Comparison of ENCODE assay signal across 9 cellular contexts in genomic region chr22:37518509-37519267, GRCh38. TPM values are rescaled to one million over a fixed set of nuclear protein-coding genes. Genes with fewer than 3 reads are reported as not detected.
DNase-seq lines count a peak whose midpoint lies in the region; ATAC-seq, FAIRE-seq and TF ChIP-seq lines count a peak whose summit lies in the region.
"Had no signal": no experiment of that assay in that cellular context is flagged by ENCODE, and none has a peak within 500 bp of the region (broad histone marks: within the 10 kb centered on the region; RNA-seq: fewer than 3 reads in every experiment).

No MANE protein-coding gene starts in this region.

- 2% methylated on average over 11 of the region's 63 CpGs for WGBS in HepG2 (ENCODE audit: low lambda C conversion rate)
- 24% methylated on average over 63 of the region's 63 CpGs for WGBS in thymus

- no peak for FAIRE-seq in HepG2 (lab: Jason Lieb, UNC)

- no peaks in the 10 kb centered on the region for H3K9me3 Mint-ChIP-seq in T-helper 2 cell treated with Interferon-gamma antibody and Interleukin-4, amounts not matched to agents 5 μg/mL and 100 μg/mL, for 36 hours
- peaks cover 0 to 9% (median 5%) of the 10 kb centered on the region in 5 experiments for H3K9me3 Mint-ChIP-seq in brain

- H2AFZ ChIP-seq in HepG2 (ENCODE audit: low read length): no peak overlapping the region

- ATAC-seq in HepG2: peak; percentile 40
- ATAC-seq in HG02623 (IDR thresholded peaks at IDR 0.05; ENCODE audit: unreplicated experiment): no peak
- ATAC-seq in GM18861 (IDR thresholded peaks at IDR 0.05; ENCODE audit: unreplicated experiment): no peak

- H3K27me3 ChIP-seq in HepG2 (ENCODE audit: control insufficient read depth in 1 of 2, insufficient read depth in 2 of 2, low read length in 2 of 2) (no peaks in the 10 kb centered on the region; a peak in 1 of 5 replicates), thymus (ENCODE audit: control insufficient read depth, insufficient read depth) (peaks cover 41% of the 10 kb centered on the region)

- H3K27ac Mint-ChIP-seq in T-helper 2 cell treated with Interferon-gamma antibody and Interleukin-4, amounts not matched to agents 5 μg/mL and 100 μg/mL, for 36 hours: no peak overlapping the region
- peak overlapping the region; percentile 8 to 73 (median 38) for H3K27ac Mint-ChIP-seq in brain

- peak overlapping the region; percentile 94 for H3K4me2 ChIP-seq in HepG2 (ENCODE audit: low read depth, low read length)

- TF ChIP-seq CTCF in brain (conservative IDR thresholded peaks at IDR 0.05) (no peak), HepG2 (CRISPR knock-in tag; IDR thresholded peaks at IDR 0.05) (no peak)

- H3K9ac ChIP-seq in HepG2 (ENCODE audit: insufficient read depth, low read depth, low read length): peak overlapping the region; percentile 84

- BruUV-seq in HepG2 (replicated peaks; lab: Mats Ljungman, UMichigan): no TSS peak

- POLR2A ChIA-PET in HepG2 (lab: Yijun Ruan, JAX): interaction anchor here (1.8 to 4.0 kb wide), 2 partner anchors 17 to 27 kb away, joined by 4 to 14 read pairs; no protein-coding TSS in a partner anchor

- H3K27me3 Mint-ChIP-seq in T-helper 2 cell treated with Interferon-gamma antibody and Interleukin-4, amounts not matched to agents 5 μg/mL and 100 μg/mL, for 36 hours (ENCODE audit: low read depth): peaks cover 68% of the 10 kb centered on the region
- H3K27me3 Mint-ChIP-seq in brain: peaks cover 79% of the 10 kb centered on the region

- TF ChIP-seq EP300 in HepG2 (IDR thresholded peaks at IDR 0.05; ENCODE audit: low read depth in 2 of 2, low read length in 2 of 2): no peak
- no peak for TF ChIP-seq EP300 in HepG2 (CRISPR knock-in tag; IDR thresholded peaks at IDR 0.05; ENCODE audit: borderline replicate concordance)

- peaks cover 5% of the 10 kb centered on the region; the same call in 1 of the 2 replicates for H4K20me1 ChIP-seq in HepG2 (ENCODE audit: insufficient read depth, low read length)

- H3K9me3 ChIP-seq in HepG2 (ENCODE audit: low read length): no peaks in the 10 kb centered on the region
- no peaks in the 10 kb centered on the region for H3K9me3 ChIP-seq in thymus (ENCODE audit: control insufficient read depth)

- peak in 1 of 2 experiments; percentile 10; a peak in 1 of 4 replicates for TF ChIP-seq POLR2A in HepG2 (IDR thresholded peaks at IDR 0.05; ENCODE audit: insufficient read depth in 1 of 2, low read depth in 2 of 2, low read length in 2 of 2)

- peaks cover 4% of the 10 kb centered on the region for H3K4me1 Mint-ChIP-seq in T-helper 2 cell treated with Interferon-gamma antibody and Interleukin-4, amounts not matched to agents 5 μg/mL and 100 μg/mL, for 36 hours (ENCODE audit: low read depth)
- H3K4me1 Mint-ChIP-seq in brain: peaks cover 18% of the 10 kb centered on the region

- H3K4me3 ChIP-seq in HepG2 (replicated peaks in 1 of 3; ENCODE audit: insufficient read depth in 1 of 3, low read depth in 2 of 3, low read length in 3 of 3): peak overlapping the region; percentile 76 to 89 (median 85)
- peak overlapping the region; percentile 40 for H3K4me3 ChIP-seq in thymus (ENCODE audit: low read length)

- intact Hi-C loops in HepG2 (cut with micrococcal nuclease; ENCODE audit: unreplicated experiment): no loop called here

- H3K27ac ChIP-seq in HepG2 (ENCODE audit: extremely low read length, insufficient read depth, low read length): peak overlapping the region; percentile 71
- H3K27ac ChIP-seq in thymus (ENCODE audit: low read depth): no peak overlapping the region

- peak overlapping the region; percentile 56 for H3K4me3 Mint-ChIP-seq in T-helper 2 cell treated with Interferon-gamma antibody and Interleukin-4, amounts not matched to agents 5 μg/mL and 100 μg/mL, for 36 hours
- H3K4me3 Mint-ChIP-seq in brain: peak overlapping the region; percentile 79 to 92 (median 79)

- TF ChIP-seq RAD21 in HepG2 (CRISPR knock-in tag; IDR thresholded peaks at IDR 0.05): no peak

- in situ Hi-C loops in HepG2 (cut with HindIII; ENCODE audit: extremely low pct_ligation_motif_present, low pct_unique_long_range_greater_than_20kb): no loop called here

- peaks cover 6 to 23% of the 10 kb centered on the region in 2 experiments for H3K36me3 ChIP-seq in HepG2 (replicated peaks in 1 of 2; ENCODE audit: control insufficient read depth in 1 of 2, insufficient read depth in 2 of 2, low read length in 2 of 2)
- H3K36me3 ChIP-seq in thymus (ENCODE audit: control insufficient read depth, insufficient read depth): no peaks in the 10 kb centered on the region

- H3K4me1 ChIP-seq in HepG2 (ENCODE audit: insufficient read depth, low read length) (peaks cover 88% of the 10 kb centered on the region), thymus (ENCODE audit: control insufficient read depth, insufficient read depth, low read length) (no peaks in the 10 kb centered on the region)

- CTCF ChIA-PET in HepG2 (lab: Yijun Ruan, JAX; ENCODE audit: low intra/inter-chr PET ratio, low total read pairs): no interaction called here

- H3K79me2 ChIP-seq in HepG2 (ENCODE audit: insufficient read depth, low read length): peaks cover 47% of the 10 kb centered on the region

- DNase-seq in T-helper 2 cell treated with Interferon-gamma antibody and Interleukin-4, amounts not matched to agents 5 μg/mL and 100 μg/mL, for 36 hours (ENCODE audit: low spot score): no peak
- no peak for DNase-seq in T-helper 2 cell
- DNase-seq in HepG2 (ENCODE audit: low spot score): no peak
- no peak for DNase-seq in SIG-M5 (lab: John Stamatoyannopoulos, UW)

- H3K36me3 Mint-ChIP-seq in T-helper 2 cell treated with Interferon-gamma antibody and Interleukin-4, amounts not matched to agents 5 μg/mL and 100 μg/mL, for 36 hours (ENCODE audit: low read depth): no peaks in the 10 kb centered on the region
- H3K36me3 Mint-ChIP-seq in brain: no peaks in the 10 kb centered on the region

RNA-seq across cellular contexts. Expression of gene CARD10, which starts 0.5 kb away (rescaled TPM):
- polyA plus RNA-seq in brain (ENCODE audit: insufficient read depth, low read depth, low replicate concordance): 3.7 TPM
- total RNA-seq in HepG2 (2016; rRNA removed; fragmentation: Illumina TruSeq; extraction: Trizol): 28.9 and 35.2 TPM in 2 replicates
- 3.9 and 4.1 TPM in 2 replicates for total RNA-seq in HepG2 (2016; cell fraction: cytosol; rRNA removed; fragmentation: Illumina TruSeq; extraction: Trizol; ENCODE audit: low read depth)
- total RNA-seq in HepG2 (2016; cell fraction: insoluble cytoplasmic fraction; rRNA removed; fragmentation: Illumina TruSeq; extraction: Trizol): 24.8 and 36.0 TPM in 2 replicates
- 11.9 and 12.5 TPM in 2 replicates for total RNA-seq in HepG2 (2016; cell fraction: membrane; rRNA removed; fragmentation: Illumina TruSeq; extraction: Trizol)
- total RNA-seq in HepG2 (2016; cell fraction: nucleus; rRNA removed; fragmentation: Illumina TruSeq; extraction: Trizol): 17.8 and 21.3 TPM in 2 replicates
- polyA plus RNA-seq in HepG2 (2011; rRNA removed): 55.8 and 92.3 TPM in 2 replicates
- 52.6 and 75.1 TPM in 2 replicates for polyA plus RNA-seq in HepG2 (2011; cell fraction: cytosol; rRNA removed)
- polyA plus RNA-seq in HepG2 (2011; cell fraction: nucleus; rRNA removed): 203 and 227 TPM in 2 replicates
- 46.8 and 57.2 TPM in 2 replicates for polyA plus RNA-seq in HepG2 (2012)
- polyA plus RNA-seq in HepG2 (2016; cell fraction: cytosol; fragmentation: Illumina TruSeq; extraction: Trizol; ENCODE audit: low read depth): 3.0 TPM in 2 replicates
- 28.5 and 30.3 TPM in 2 replicates for polyA plus RNA-seq in HepG2 (2016; cell fraction: insoluble cytoplasmic fraction; fragmentation: Illumina TruSeq; extraction: Trizol; ENCODE audit: low read depth)
- polyA plus RNA-seq in HepG2 (2016; cell fraction: membrane; fragmentation: Illumina TruSeq; extraction: Trizol; ENCODE audit: low read depth): 9.1 and 9.4 TPM in 2 replicates
- 42.1 and 44.8 TPM in 2 replicates for polyA plus RNA-seq in HepG2 (2016; cell fraction: nucleus; fragmentation: Illumina TruSeq; extraction: Trizol; ENCODE audit: insufficient read depth, low read depth)
- polyA minus RNA-seq in HepG2 (2011; rRNA and poly(A)+ RNA removed; ENCODE audit: low replicate concordance): 15.9 and 164 TPM in 2 replicates
- 61.5 and 72.6 TPM in 2 replicates for polyA minus RNA-seq in HepG2 (2011; cell fraction: cytosol; rRNA and poly(A)+ RNA removed)
- polyA minus RNA-seq in HepG2 (2011; cell fraction: nucleus; rRNA and poly(A)+ RNA removed): 31.9 and 42.5 TPM in 2 replicates
- polyA plus RNA-seq in thymus: 4.2 TPM

RNA-seq across cellular contexts. Expression of gene MFNG, which starts 32.5 kb away (rescaled TPM):
- polyA plus RNA-seq in brain (ENCODE audit: insufficient read depth, low read depth, low replicate concordance) (6.8 TPM), HepG2 (2011; rRNA removed) (11.7 and 19.8 TPM in 2 replicates), thymus (27.7 TPM)
- 1.0 and 1.1 TPM in 2 replicates for total RNA-seq in HepG2 (2016; rRNA removed; fragmentation: Illumina TruSeq; extraction: Trizol)
- total RNA-seq in HepG2 (2016; cell fraction: cytosol; rRNA removed; fragmentation: Illumina TruSeq; extraction: Trizol; ENCODE audit: low read depth): 0.35 and 1.1 TPM in 2 replicates
- 0.55 and 0.80 TPM in 2 replicates for total RNA-seq in HepG2 (2016; cell fraction: insoluble cytoplasmic fraction; rRNA removed; fragmentation: Illumina TruSeq; extraction: Trizol)
- total RNA-seq in HepG2 (2016; cell fraction: membrane; rRNA removed; fragmentation: Illumina TruSeq; extraction: Trizol): 1.4 and 1.9 TPM in 2 replicates
- total RNA-seq in HepG2 (2016; cell fraction: nucleus; rRNA removed; fragmentation: Illumina TruSeq; extraction: Trizol): 0.56 and 1.6 TPM in 2 replicates
- polyA plus RNA-seq in HepG2 (2011; cell fraction: cytosol; rRNA removed): 15.3 and 15.7 TPM in 2 replicates
- polyA plus RNA-seq in HepG2 (2011; cell fraction: nucleus; rRNA removed): 37.0 and 46.6 TPM in 2 replicates
- 14.5 and 20.0 TPM in 2 replicates for polyA plus RNA-seq in HepG2 (2012)
- polyA plus RNA-seq in HepG2 (2016; cell fraction: cytosol; fragmentation: Illumina TruSeq; extraction: Trizol; ENCODE audit: low read depth): 0.79 and 0.97 TPM in 2 replicates
- polyA plus RNA-seq in HepG2 (2016; cell fraction: insoluble cytoplasmic fraction; fragmentation: Illumina TruSeq; extraction: Trizol; ENCODE audit: low read depth): 0.81 and 0.93 TPM in 2 replicates
- polyA plus RNA-seq in HepG2 (2016; cell fraction: membrane; fragmentation: Illumina TruSeq; extraction: Trizol; ENCODE audit: low read depth): 1.1 and 1.3 TPM in 2 replicates
- 1.3 and 4.5 TPM in 2 replicates for polyA plus RNA-seq in HepG2 (2016; cell fraction: nucleus; fragmentation: Illumina TruSeq; extraction: Trizol; ENCODE audit: insufficient read depth, low read depth)
- polyA minus RNA-seq in HepG2 (2011; rRNA and poly(A)+ RNA removed; ENCODE audit: low replicate concordance): 0.77 and 12.5 TPM in 2 replicates
- polyA minus RNA-seq in HepG2 (2011; cell fraction: cytosol; rRNA and poly(A)+ RNA removed): 3.2 and 6.1 TPM in 2 replicates
- polyA minus RNA-seq in HepG2 (2011; cell fraction: nucleus; rRNA and poly(A)+ RNA removed): 6.1 and 9.8 TPM in 2 replicates

RNA-seq across cellular contexts. Expression of gene CDC42EP1, which starts 41.6 kb away (rescaled TPM):
- 69.7 TPM for polyA plus RNA-seq in brain (ENCODE audit: insufficient read depth, low read depth, low replicate concordance)
- 25.4 and 29.5 TPM in 2 replicates for total RNA-seq in HepG2 (2016; rRNA removed; fragmentation: Illumina TruSeq; extraction: Trizol)
- 19.5 and 29.1 TPM in 2 replicates for total RNA-seq in HepG2 (2016; cell fraction: cytosol; rRNA removed; fragmentation: Illumina TruSeq; extraction: Trizol; ENCODE audit: low read depth)
- total RNA-seq in HepG2 (2016; cell fraction: insoluble cytoplasmic fraction; rRNA removed; fragmentation: Illumina TruSeq; extraction: Trizol): 20.9 and 29.7 TPM in 2 replicates
- total RNA-seq in HepG2 (2016; cell fraction: membrane; rRNA removed; fragmentation: Illumina TruSeq; extraction: Trizol): 44.9 and 63.7 TPM in 2 replicates
- total RNA-seq in HepG2 (2016; cell fraction: nucleus; rRNA removed; fragmentation: Illumina TruSeq; extraction: Trizol): 15.7 and 18.6 TPM in 2 replicates
- polyA plus RNA-seq in HepG2 (2011; rRNA removed): 17.1 and 26.7 TPM in 2 replicates
- 13.8 and 17.6 TPM in 2 replicates for polyA plus RNA-seq in HepG2 (2011; cell fraction: cytosol; rRNA removed)
- 37.8 and 38.3 TPM in 2 replicates for polyA plus RNA-seq in HepG2 (2011; cell fraction: nucleus; rRNA removed)
- polyA plus RNA-seq in HepG2 (2012): 45.1 and 72.3 TPM in 2 replicates
- polyA plus RNA-seq in HepG2 (2016; cell fraction: cytosol; fragmentation: Illumina TruSeq; extraction: Trizol; ENCODE audit: low read depth): 49.0 and 73.1 TPM in 2 replicates
- 53.9 and 76.0 TPM in 2 replicates for polyA plus RNA-seq in HepG2 (2016; cell fraction: insoluble cytoplasmic fraction; fragmentation: Illumina TruSeq; extraction: Trizol; ENCODE audit: low read depth)
- polyA plus RNA-seq in HepG2 (2016; cell fraction: membrane; fragmentation: Illumina TruSeq; extraction: Trizol; ENCODE audit: low read depth): 99.7 and 119 TPM in 2 replicates
- 54.3 and 56.0 TPM in 2 replicates for polyA plus RNA-seq in HepG2 (2016; cell fraction: nucleus; fragmentation: Illumina TruSeq; extraction: Trizol; ENCODE audit: insufficient read depth, low read depth)
- 12.0 and 24.2 TPM in 2 replicates for polyA minus RNA-seq in HepG2 (2011; rRNA and poly(A)+ RNA removed; ENCODE audit: low replicate concordance)
- 20.7 and 21.6 TPM in 2 replicates for polyA minus RNA-seq in HepG2 (2011; cell fraction: cytosol; rRNA and poly(A)+ RNA removed)
- 12.2 and 15.4 TPM in 2 replicates for polyA minus RNA-seq in HepG2 (2011; cell fraction: nucleus; rRNA and poly(A)+ RNA removed)
- 5.8 TPM for polyA plus RNA-seq in thymus
- total RNA-seq: OCI-LY7 had no signal
